8 cellular contexts compared by ENCODE assay signal in genomic region chr2:111378348-111378747, GRCh38.
DNase-seq lines count a peak whose midpoint lies in the region; ATAC-seq, FAIRE-seq and TF ChIP-seq lines count a peak whose summit lies in the region.
"Not testable (repeated sequence)": the region's sequence is repeated elsewhere in the genome, so short reads cannot be mapped to it uniquely, and the experiment has no call there.

No MANE protein-coding gene starts in this region.

- not testable (repeated sequence) for BruUV-seq in HepG2 (replicated peaks; lab: Mats Ljungman, UMichigan)

- H4K20me1 ChIP-seq in HepG2 (ENCODE audit: insufficient read depth, low read length): not testable (repeated sequence)

- TF ChIP-seq POLR2A in HepG2 (IDR thresholded peaks at IDR 0.05; ENCODE audit: insufficient read depth in 1 of 2, low read depth in 2 of 2, low read length in 2 of 2): not testable (repeated sequence)

- not testable (repeated sequence) for TF ChIP-seq EP300 in HepG2 (IDR thresholded peaks at IDR 0.05; ENCODE audit: low read depth in 2 of 2, low read length in 2 of 2); HepG2 (CRISPR knock-in tag; IDR thresholded peaks at IDR 0.05; ENCODE audit: borderline replicate concordance)

- H3K4me2 ChIP-seq in HepG2 (ENCODE audit: low read depth, low read length): not testable (repeated sequence)

- not testable (repeated sequence) for H3K36me3 ChIP-seq in CD4-positive, CD25-positive, alpha-beta regulatory T cell (ENCODE audit: control insufficient read depth, insufficient read depth, low read length); CD8-positive, alpha-beta T cell (ENCODE audit: insufficient read depth, low read length); HepG2 (replicated peaks in 1 of 2; ENCODE audit: control insufficient read depth in 1 of 2, insufficient read depth in 2 of 2, low read length in 2 of 2)

- not testable (repeated sequence) for H3K4me1 Mint-ChIP-seq in CD4-positive, CD25-positive, alpha-beta regulatory T cell; CD8-positive, alpha-beta T cell (ENCODE audit: low read depth); T-helper 17 cell; activated CD8-positive, alpha-beta T cell treated with anti-CD3 and anti-CD28 coated beads for 36 hours (ENCODE audit: low read depth); activated T-helper 17 cell treated with anti-CD3 and anti-CD28 coated beads, Interleukin-2, amount 50 U/mL, for 72 hours
- peaks cover 17% of the 10 kb centered on the region for H3K4me1 Mint-ChIP-seq in activated naive CD8-positive, alpha-beta T cell treated with anti-CD3 and anti-CD28 coated beads, Interleukin-2, amount 50 U/mL, for 24 hours
- H3K4me1 Mint-ChIP-seq in stimulated activated naive CD8-positive, alpha-beta T cell treated with anti-CD3 and anti-CD28 coated beads, Interleukin-15, amount 100 ng/mL, for 72 hours: peaks cover 19% of the 10 kb centered on the region

- H3K27me3 Mint-ChIP-seq in CD4-positive, CD25-positive, alpha-beta regulatory T cell; CD8-positive, alpha-beta T cell (ENCODE audit: low read depth); T-helper 17 cell; activated CD8-positive, alpha-beta T cell treated with anti-CD3 and anti-CD28 coated beads for 36 hours; activated T-helper 17 cell treated with anti-CD3 and anti-CD28 coated beads, Interleukin-2, amount 50 U/mL, for 72 hours; activated naive CD8-positive, alpha-beta T cell treated with anti-CD3 and anti-CD28 coated beads, Interleukin-2, amount 50 U/mL, for 24 hours; stimulated activated naive CD8-positive, alpha-beta T cell treated with anti-CD3 and anti-CD28 coated beads, Interleukin-15, amount 100 ng/mL, for 72 hours: not testable (repeated sequence)

- H3K27me3 ChIP-seq in CD4-positive, CD25-positive, alpha-beta regulatory T cell (ENCODE audit: control insufficient read depth, insufficient read depth, low read length); CD8-positive, alpha-beta T cell (ENCODE audit: insufficient read depth, low read length); HepG2 (ENCODE audit: control insufficient read depth in 1 of 2, insufficient read depth in 2 of 2, low read length in 2 of 2): not testable (repeated sequence)

- H3K27ac Mint-ChIP-seq in CD4-positive, CD25-positive, alpha-beta regulatory T cell; CD8-positive, alpha-beta T cell; T-helper 17 cell; activated CD8-positive, alpha-beta T cell treated with anti-CD3 and anti-CD28 coated beads for 36 hours; activated T-helper 17 cell treated with anti-CD3 and anti-CD28 coated beads, Interleukin-2, amount 50 U/mL, for 72 hours; activated naive CD8-positive, alpha-beta T cell treated with anti-CD3 and anti-CD28 coated beads, Interleukin-2, amount 50 U/mL, for 24 hours; stimulated activated naive CD8-positive, alpha-beta T cell treated with anti-CD3 and anti-CD28 coated beads, Interleukin-15, amount 100 ng/mL, for 72 hours: not testable (repeated sequence)

- in situ Hi-C loops in HepG2 (cut with HindIII; ENCODE audit: extremely low pct_ligation_motif_present, low pct_unique_long_range_greater_than_20kb): not testable (repeated sequence)

- not testable (repeated sequence) for FAIRE-seq in HepG2 (lab: Jason Lieb, UNC)

- not testable (repeated sequence) for H3K4me1 ChIP-seq in CD4-positive, CD25-positive, alpha-beta regulatory T cell (ENCODE audit: control insufficient read depth, insufficient read depth, low read length, poor library complexity, severe bottlenecking); CD8-positive, alpha-beta T cell (ENCODE audit: insufficient read depth, low read length)
- H3K4me1 ChIP-seq in HepG2 (ENCODE audit: insufficient read depth, low read length): peaks cover 33% of the 10 kb centered on the region

- TF ChIP-seq RAD21 in HepG2 (CRISPR knock-in tag; IDR thresholded peaks at IDR 0.05): not testable (repeated sequence)

- not testable (repeated sequence) for TF ChIP-seq CTCF in CD8-positive, alpha-beta T cell (IDR thresholded peaks at IDR 0.05); activated CD8-positive, alpha-beta T cell treated with anti-CD3 and anti-CD28 coated beads for 36 hours (IDR thresholded peaks at IDR 0.05); HepG2 (CRISPR knock-in tag; IDR thresholded peaks at IDR 0.05)

- H3K9me3 ChIP-seq in CD4-positive, CD25-positive, alpha-beta regulatory T cell (ENCODE audit: control insufficient read depth in 2 of 2, low read length in 2 of 2); CD8-positive, alpha-beta T cell (ENCODE audit: low read length); T-helper 17 cell (ENCODE audit: control insufficient read depth, low read length, poor library complexity, severe bottlenecking); HepG2 (ENCODE audit: low read length): not testable (repeated sequence)

- H3K9ac ChIP-seq in HepG2 (ENCODE audit: insufficient read depth, low read depth, low read length): not testable (repeated sequence)

- CTCF ChIA-PET in CD8-positive, alpha-beta T cell (lab: Charles Lee); activated CD8-positive, alpha-beta T cell treated with anti-CD3 and anti-CD28 coated beads for 36 hours (lab: Charles Lee); HepG2 (lab: Yijun Ruan, JAX; ENCODE audit: low intra/inter-chr PET ratio, low total read pairs): not testable (repeated sequence)

- H3K4me3 Mint-ChIP-seq in CD4-positive, CD25-positive, alpha-beta regulatory T cell; CD8-positive, alpha-beta T cell; T-helper 17 cell; activated CD8-positive, alpha-beta T cell treated with anti-CD3 and anti-CD28 coated beads for 36 hours; activated T-helper 17 cell treated with anti-CD3 and anti-CD28 coated beads, Interleukin-2, amount 50 U/mL, for 72 hours; activated naive CD8-positive, alpha-beta T cell treated with anti-CD3 and anti-CD28 coated beads, Interleukin-2, amount 50 U/mL, for 24 hours; stimulated activated naive CD8-positive, alpha-beta T cell treated with anti-CD3 and anti-CD28 coated beads, Interleukin-15, amount 100 ng/mL, for 72 hours: not testable (repeated sequence)

- not testable (repeated sequence) for H3K36me3 Mint-ChIP-seq in CD4-positive, CD25-positive, alpha-beta regulatory T cell; CD8-positive, alpha-beta T cell; T-helper 17 cell (ENCODE audit: low read depth); activated CD8-positive, alpha-beta T cell treated with anti-CD3 and anti-CD28 coated beads for 36 hours (ENCODE audit: low read depth); activated T-helper 17 cell treated with anti-CD3 and anti-CD28 coated beads, Interleukin-2, amount 50 U/mL, for 72 hours (ENCODE audit: low read depth); activated naive CD8-positive, alpha-beta T cell treated with anti-CD3 and anti-CD28 coated beads, Interleukin-2, amount 50 U/mL, for 24 hours (ENCODE audit: low read depth)

- no CpG with 5 or more reads among the region's 3 CpGs for WGBS in HepG2 (ENCODE audit: low lambda C conversion rate)

- POLR2A ChIA-PET in CD8-positive, alpha-beta T cell (lab: Charles Lee); activated CD8-positive, alpha-beta T cell treated with anti-CD3 and anti-CD28 coated beads for 36 hours (lab: Charles Lee); HepG2 (lab: Yijun Ruan, JAX): not testable (repeated sequence)

- H3K27ac ChIP-seq in CD4-positive, CD25-positive, alpha-beta regulatory T cell (ENCODE audit: insufficient read depth, low read length, poor library complexity, severe bottlenecking); CD8-positive, alpha-beta T cell (ENCODE audit: low read depth, low read length); HepG2 (ENCODE audit: extremely low read length, insufficient read depth, low read length): not testable (repeated sequence)

- DNase-seq in CD4-positive, CD25-positive, alpha-beta regulatory T cell; CD8-positive, alpha-beta T cell; T-helper 17 cell; activated CD8-positive, alpha-beta T cell treated with anti-CD3 and anti-CD28 coated beads for 36 hours; activated naive CD8-positive, alpha-beta T cell treated with anti-CD3 and anti-CD28 coated beads, Interleukin-2, amount 50 U/mL, for 24 hours; HepG2 (ENCODE audit: low spot score); stimulated activated naive CD8-positive, alpha-beta T cell treated with anti-CD3 and anti-CD28 coated beads, Interleukin-15, amount 100 ng/mL, for 72 hours: not testable (repeated sequence)

- peak; percentile 17 to 30 for ATAC-seq in CD4-positive, CD25-positive, alpha-beta regulatory T cell (ENCODE audit: low read depth in 2 of 2)
- ATAC-seq in CD8-positive, alpha-beta T cell: peak; percentile 17
- ATAC-seq in T-helper 17 cell (peak; percentile 38), HepG2 (peak; percentile 3; the same call in 2 of the 3 replicates)
- ATAC-seq in activated CD8-positive, alpha-beta T cell treated with anti-CD3 and anti-CD28 coated beads for 36 hours: peak; percentile 61
- ATAC-seq in activated T-helper 17 cell treated with anti-CD3 and anti-CD28 coated beads, Interleukin-2, amount 50 U/mL, for 72 hours (replicated peaks): peak; percentile 36
- ATAC-seq in activated naive CD8-positive, alpha-beta T cell treated with anti-CD3 and anti-CD28 coated beads, Interleukin-2, amount 50 U/mL, for 24 hours: peak; percentile 63
- peak; percentile 45 for ATAC-seq in stimulated activated naive CD8-positive, alpha-beta T cell treated with anti-CD3 and anti-CD28 coated beads, Interleukin-15, amount 100 ng/mL, for 72 hours

- H2AFZ ChIP-seq in HepG2 (ENCODE audit: low read length): not testable (repeated sequence)

- not testable (repeated sequence) for H3K9me3 Mint-ChIP-seq in CD4-positive, CD25-positive, alpha-beta regulatory T cell; CD8-positive, alpha-beta T cell; activated CD8-positive, alpha-beta T cell treated with anti-CD3 and anti-CD28 coated beads for 36 hours; activated T-helper 17 cell treated with anti-CD3 and anti-CD28 coated beads, Interleukin-2, amount 50 U/mL, for 72 hours; activated naive CD8-positive, alpha-beta T cell treated with anti-CD3 and anti-CD28 coated beads, Interleukin-2, amount 50 U/mL, for 24 hours; stimulated activated naive CD8-positive, alpha-beta T cell treated with anti-CD3 and anti-CD28 coated beads, Interleukin-15, amount 100 ng/mL, for 72 hours

- H3K4me3 ChIP-seq in CD4-positive, CD25-positive, alpha-beta regulatory T cell (ENCODE audit: low read depth, low read length); CD8-positive, alpha-beta T cell (ENCODE audit: low read depth, low read length); HepG2 (replicated peaks in 1 of 3; ENCODE audit: insufficient read depth in 1 of 3, low read depth in 2 of 3, low read length in 3 of 3): not testable (repeated sequence)

- intact Hi-C loops in CD8-positive, alpha-beta T cell (cut with DNase I, micrococcal nuclease); activated CD8-positive, alpha-beta T cell treated with anti-CD3 and anti-CD28 coated beads for 36 hours (cut with micrococcal nuclease); HepG2 (cut with micrococcal nuclease; ENCODE audit: unreplicated experiment): not testable (repeated sequence)

- not testable (repeated sequence) for H3K79me2 ChIP-seq in HepG2 (ENCODE audit: insufficient read depth, low read length)

Comparison
In these comparisons a context has a peak if more than half of its experiments do, and no peak if none do; other contexts are left out.
1. ATAC-seq: peak in every context shown above with its lines; median percentile 63 in activated naive CD8-positive, alpha-beta T cell treated with anti-CD3 and anti-CD28 coated beads, Interleukin-2, amount 50 U/mL, for 24 hours; 61 in activated CD8-positive, alpha-beta T cell treated with anti-CD3 and anti-CD28 coated beads for 36 hours; 45 in stimulated activated naive CD8-positive, alpha-beta T cell treated with anti-CD3 and anti-CD28 coated beads, Interleukin-15, amount 100 ng/mL, for 72 hours; 38 in T-helper 17 cell; 36 in activated T-helper 17 cell treated with anti-CD3 and anti-CD28 coated beads, Interleukin-2, amount 50 U/mL, for 72 hours; 24 in CD4-positive, CD25-positive, alpha-beta regulatory T cell; 17 in CD8-positive, alpha-beta T cell; 3 in HepG2.